Comparison of ENCODE assay signal across 11 cellular contexts in genomic region chr19:54881884-54882283, GRCh38. TPM values are rescaled to one million over a fixed set of nuclear protein-coding genes. Genes with fewer than 3 reads are reported as not detected.
"Had no signal": no experiment of that assay in that cellular context is flagged by ENCODE, and none has a peak within 500 bp of the region (broad histone marks: within the 10 kb centered on the region; RNA-seq: fewer than 3 reads in every experiment).

No MANE protein-coding gene starts in this region.

- DNase-seq: GM23248, GOT3, HFFc6, IMR-90 had no signal

- H2AFZ ChIP-seq: GM23248 had no signal

- H3K4me1 ChIP-seq: HAP-1 had no signal

- H3K4me3 ChIP-seq: GM23248, HAP-1, K562 had no signal

- H3K27ac ChIP-seq: GM23248, HL-60 had no signal

- H3K9ac ChIP-seq: GM23248 had no signal

- H3K36me3 ChIP-seq: HAP-1 had no signal

RNA-seq across cellular contexts. Expression of gene FCAR, which starts 7.8 kb away (rescaled TPM):
- total RNA-seq: GM23248, H4, H7, HepG2, HFFc6, HT1080, IMR-90, K562 had no signal
- polyA plus RNA-seq: GM23248, HepG2, IMR-90, K562 had no signal

RNA-seq across cellular contexts. Expression of gene NCR1, which starts 24.1 kb away (rescaled TPM):
- total RNA-seq: GM23248, HepG2, HFFc6, IMR-90 had no signal
- polyA plus RNA-seq: GM23248, HepG2, IMR-90 had no signal

RNA-seq across cellular contexts. Expression of gene KIR3DL2, which starts 31.6 kb away (rescaled TPM):
- total RNA-seq: GM23248, H4, H7, HepG2, HFFc6, HT1080, IMR-90, K562 had no signal
- polyA plus RNA-seq: GM23248, HepG2, IMR-90, K562 had no signal

RNA-seq across cellular contexts. Expression of gene KIR2DS4, which starts 49.4 kb away (rescaled TPM):
- total RNA-seq: GM23248, H4, H7, HepG2, HFFc6, HT1080, IMR-90, K562 had no signal
- polyA plus RNA-seq: GM23248, HepG2, IMR-90, K562 had no signal
